Comparison of ENCODE assay signal across 13 cellular contexts in the genomic region with DNA sequence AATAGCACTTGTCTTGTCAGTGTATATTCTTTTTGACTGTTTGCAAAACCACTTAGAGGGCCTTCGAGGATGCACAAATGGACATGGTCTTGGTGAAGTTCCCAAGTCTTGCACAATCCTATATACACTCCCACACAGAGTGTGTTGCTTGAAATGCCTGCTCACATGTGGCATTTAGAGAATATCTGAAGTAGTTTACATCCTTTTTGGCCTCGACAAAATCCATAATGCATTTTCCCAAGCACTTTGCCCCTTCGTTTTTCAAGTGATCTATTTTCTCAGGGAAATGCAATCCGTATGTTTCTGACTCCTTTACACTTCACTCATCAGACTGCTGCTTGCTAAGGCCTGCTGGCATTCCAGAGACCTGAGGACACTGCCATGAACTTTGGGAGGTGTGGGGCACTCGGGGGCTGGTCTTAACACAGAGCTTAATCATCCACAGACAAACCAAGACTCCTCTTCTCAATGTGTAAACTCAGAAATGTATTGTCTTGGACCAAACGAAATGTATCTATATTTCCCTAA.
DNase-seq lines count a peak whose midpoint lies in the region; ATAC-seq and TF ChIP-seq lines count a peak whose summit lies in the region.
"Had no signal": no experiment of that assay in that cellular context is flagged by ENCODE, and none has a peak within 500 bp of the region (broad histone marks: within the 10 kb centered on the region; RNA-seq: fewer than 3 reads in every experiment).

No MANE protein-coding gene starts in this region.

- no peaks in the 10 kb centered on the region for H3K27me3 ChIP-seq in ACC112 (ENCODE audit: insufficient read depth, low read length)

- TF ChIP-seq CTCF in epithelial cell of proximal tubule (conservative IDR thresholded peaks at IDR 0.05; ENCODE audit: low read depth, low read length) (no peak), mucosa of descending colon (IDR thresholded peaks at IDR 0.05) (no peak)

- H3K4me1 ChIP-seq in ACC112 (ENCODE audit: control insufficient read depth, insufficient read depth, low read length, unreplicated experiment) = peaks cover 10% of the 10 kb centered on the region
- no peaks in the 10 kb centered on the region for H3K4me1 ChIP-seq in mucosa of descending colon (ENCODE audit: low read depth)

- H2AFZ ChIP-seq in ACC112 (ENCODE audit: low read length, unreplicated experiment) = peak overlapping the region; percentile 5

- H3K27ac ChIP-seq in ACC112 (ENCODE audit: low read depth, low read length) = no peak overlapping the region

- no peaks in the 10 kb centered on the region for H3K9me3 ChIP-seq in mucosa of descending colon

- H3K36me3 ChIP-seq in ACC112 (ENCODE audit: insufficient read depth, low read length) (no peaks in the 10 kb centered on the region), mucosa of descending colon (ENCODE audit: low read depth) (no peaks in the 10 kb centered on the region)

- H3K4me3 ChIP-seq in ACC112 (ENCODE audit: low read depth, low read length) = no peak overlapping the region
- H3K4me3 ChIP-seq in epithelial cell of proximal tubule (ENCODE audit: low read depth, low read length) = no peak overlapping the region
- no peak overlapping the region for H3K4me3 ChIP-seq in mucosa of descending colon

- DNase-seq in LHCN-M2 (ENCODE audit: low read depth) (peak; percentile 54), epithelial cell of proximal tubule (ENCODE audit: low read depth) (peak; percentile 25), mucosa of descending colon (no peak), NCI-H524 (lab: John Stamatoyannopoulos, UW) (no peak), germinal center (ENCODE audit: low spot score) (no peak)
- DNase-seq: effector CD4-positive, alpha-beta T cell; NCI-H1417 treated with DMSO at 0.1 percent for 48 hours had no signal

- H3K79me2 ChIP-seq in ACC112 (ENCODE audit: control insufficient read depth, insufficient read depth, low read length, unreplicated experiment) = no peaks in the 10 kb centered on the region

- peak; percentile 40 for ATAC-seq in mucosa of descending colon
- ATAC-seq in HG03460 (IDR thresholded peaks at IDR 0.05; ENCODE audit: unreplicated experiment) = no peak
- ATAC-seq in GM18907 (IDR thresholded peaks at IDR 0.05; ENCODE audit: unreplicated experiment) = no peak
- ATAC-seq: activated T-helper 17 cell treated with anti-CD3 and anti-CD28 coated beads, Interleukin-2, amount 50 U/mL, for 72 hours; HCT116; Panc1 had no signal

- intact Hi-C loops in mucosa of descending colon (cut with DNase I, micrococcal nuclease) = no loop called here

Comparison
In these comparisons a context has a peak if more than half of its experiments do, and no peak if none do; other contexts are left out.
1. DNase-seq: peak in LHCN-M2 (single experiment) and epithelial cell of proximal tubule (single experiment); none in mucosa of descending colon (0 of 3), NCI-H524 (0 of 2) and germinal center (single experiment).